In genomic region chr4:6044805-6045204, GRCh38 we compare ENCODE assay signal across 1 cellular context.
A peak's percentile ranks its signal among the peaks of the same experiment; 100 is the strongest.
TF ChIP-seq lines count a peak whose summit lies in the region.

No MANE protein-coding gene starts in this region.

TF ChIP-seq in K562, 482 proteins besides CTCF, POLR2A, EP300 and RAD21:
- TF ChIP-seq KAT7 (CRISPR knock-in tag; IDR thresholded peaks at IDR 0.05; ENCODE audit: borderline replicate concordance) = no peak
- TF ChIP-seq ADNP (tag; IDR thresholded peaks at IDR 0.05) = no peak
- 0 out of 4 replicates have a peak, but pooled peaks of 1 of the 2 experiments have one; percentile 19 for TF ChIP-seq MAZ (CRISPR knock-in tag; conservative IDR thresholded peaks at IDR 0.05 in 1 of 2, IDR thresholded peaks at IDR 0.05 in 1 of 2)
- no peak for TF ChIP-seq ZNF695 (CRISPR knock-in tag; IDR thresholded peaks at IDR 0.05)
- no peak for TF ChIP-seq RBM15 (IDR thresholded peaks at IDR 0.05; ENCODE audit: insufficient read depth, low read length)
TF ChIP-seq in K562: peak in this region for 1.
